Comparison of ENCODE assay signal across 13 cellular contexts in genomic region chr19:703329-703650, GRCh38. TPM values are rescaled to one million over a fixed set of nuclear protein-coding genes. Genes with fewer than 3 reads are reported as not detected.
DNase-seq lines count a peak whose midpoint lies in the region; ATAC-seq and TF ChIP-seq lines count a peak whose summit lies in the region.
"Had no signal": no experiment of that assay in that cellular context is flagged by ENCODE, and none has a peak within 500 bp of the region (broad histone marks: within the 10 kb centered on the region; RNA-seq: fewer than 3 reads in every experiment).

No MANE protein-coding gene starts in this region.

- no peak overlapping the region for H3K27ac ChIP-seq in iPS-18a (ENCODE audit: low read length)
- H3K27ac ChIP-seq in spleen, result peak overlapping the region; percentile 36 to 84 (median 73)
- H3K27ac ChIP-seq: SJCRH30 had no signal

- 10 to 26% (median 19%) methylated on average over 4 of the region's 4 CpGs for WGBS in spleen, 5 donors

- no peak for DNase-seq in activated CD8-positive, alpha-beta T cell treated with anti-CD3 and anti-CD28 coated beads, Interleukin-2, amount 10 ng/mL, durations not matched to agents 7 days and 5 days
- no peak for DNase-seq in activated CD8-positive, alpha-beta T cell treated with anti-CD3 and anti-CD28 coated beads for 36 hours
- DNase-seq in spleen (peak; percentile 76), NCI-H446 (lab: John Stamatoyannopoulos, UW) (no peak)
- no peak for DNase-seq in activated CD4-positive, CD25-positive, alpha-beta regulatory T cell treated with anti-CD3 and anti-CD28 coated beads, Interleukin-2, amount 50 U/mL, for 72 hours
- DNase-seq: DMS153, NCI-H524 treated with DMSO at 0.1 percent for 48 hours had no signal

- CTCF ChIA-PET in activated CD8-positive, alpha-beta T cell treated with anti-CD3 and anti-CD28 coated beads, Interleukin-2, amount 10 ng/mL, durations not matched to agents 7 days and 5 days (lab: Charles Lee), result interaction anchor here (1.9 kb wide), 1 partner anchor 23 kb away, joined by 6 read pairs; no protein-coding TSS in a partner anchor
- CTCF ChIA-PET in activated CD8-positive, alpha-beta T cell treated with anti-CD3 and anti-CD28 coated beads for 36 hours (lab: Charles Lee), result interaction anchor here (0.7 kb wide), 1 partner anchor 31 kb away, joined by 3 read pairs; no protein-coding TSS in a partner anchor

- POLR2A ChIA-PET in activated CD8-positive, alpha-beta T cell treated with anti-CD3 and anti-CD28 coated beads, Interleukin-2, amount 10 ng/mL, durations not matched to agents 7 days and 5 days (lab: Charles Lee), result interaction anchor here (0.7 kb wide), 1 partner anchor 39 kb away, joined by 3 read pairs; no protein-coding TSS in a partner anchor
- POLR2A ChIA-PET in activated CD8-positive, alpha-beta T cell treated with anti-CD3 and anti-CD28 coated beads for 36 hours (lab: Charles Lee), result no interaction called here

- ATAC-seq in activated CD8-positive, alpha-beta T cell treated with anti-CD3 and anti-CD28 coated beads, Interleukin-2, amount 10 ng/mL, durations not matched to agents 7 days and 5 days, result peak; percentile 14
- ATAC-seq in activated CD8-positive, alpha-beta T cell treated with anti-CD3 and anti-CD28 coated beads for 36 hours, result no peak
- peak; percentile 8; the same call in 1 of the 3 replicates for ATAC-seq in SK-N-SH treated with all-trans-retinoic acid at 6 μM for 48 hours
- ATAC-seq in GM21619 (IDR thresholded peaks at IDR 0.05; ENCODE audit: unreplicated experiment), result no peak

- no peak overlapping the region for H3K9ac ChIP-seq in iPS-18a (ENCODE audit: low read length)

- H3K36me3 ChIP-seq in iPS-18a (ENCODE audit: control insufficient read depth, low read depth, low read length) (no peaks in the 10 kb centered on the region), spleen (no peaks in the 10 kb centered on the region)
- H3K36me3 ChIP-seq: SJCRH30 had no signal

- H3K9me3 ChIP-seq in iPS-18a (ENCODE audit: control insufficient read depth, low read depth, low read length) (no peaks in the 10 kb centered on the region), spleen (peaks cover 0 to 8% (median 0%) of the 10 kb centered on the region in 8 donors)
- H3K9me3 ChIP-seq: SJCRH30 had no signal

- no peak for TF ChIP-seq CTCF in activated CD8-positive, alpha-beta T cell treated with anti-CD3 and anti-CD28 coated beads for 36 hours (IDR thresholded peaks at IDR 0.05)
- no peak for TF ChIP-seq CTCF in spleen (IDR thresholded peaks at IDR 0.05 in 8 of 11, conservative IDR thresholded peaks at IDR 0.05 in 3 of 11)

- no peak for TF ChIP-seq POLR2A in spleen (IDR thresholded peaks at IDR 0.05)

- H3K27ac Mint-ChIP-seq in activated CD8-positive, alpha-beta T cell treated with anti-CD3 and anti-CD28 coated beads, Interleukin-2, amount 10 ng/mL, durations not matched to agents 7 days and 5 days, result peak overlapping the region; percentile 61
- no peak overlapping the region for H3K27ac Mint-ChIP-seq in activated CD8-positive, alpha-beta T cell treated with anti-CD3 and anti-CD28 coated beads for 36 hours

- H3K4me1 Mint-ChIP-seq in activated CD8-positive, alpha-beta T cell treated with anti-CD3 and anti-CD28 coated beads, Interleukin-2, amount 10 ng/mL, durations not matched to agents 7 days and 5 days (ENCODE audit: low read depth), result peaks cover 11% of the 10 kb centered on the region
- H3K4me1 Mint-ChIP-seq in activated CD8-positive, alpha-beta T cell treated with anti-CD3 and anti-CD28 coated beads for 36 hours (ENCODE audit: low read depth), result peaks cover 4% of the 10 kb centered on the region

- H3K36me3 Mint-ChIP-seq in activated CD8-positive, alpha-beta T cell treated with anti-CD3 and anti-CD28 coated beads, Interleukin-2, amount 10 ng/mL, durations not matched to agents 7 days and 5 days (ENCODE audit: low read depth), result no peaks in the 10 kb centered on the region
- no peaks in the 10 kb centered on the region for H3K36me3 Mint-ChIP-seq in activated CD8-positive, alpha-beta T cell treated with anti-CD3 and anti-CD28 coated beads for 36 hours (ENCODE audit: low read depth)

- H3K27me3 Mint-ChIP-seq in activated CD8-positive, alpha-beta T cell treated with anti-CD3 and anti-CD28 coated beads, Interleukin-2, amount 10 ng/mL, durations not matched to agents 7 days and 5 days (ENCODE audit: low read depth), result peaks cover 18% of the 10 kb centered on the region
- H3K27me3 Mint-ChIP-seq in activated CD8-positive, alpha-beta T cell treated with anti-CD3 and anti-CD28 coated beads for 36 hours, result peaks cover 25% of the 10 kb centered on the region

- no peaks in the 10 kb centered on the region for H3K9me3 Mint-ChIP-seq in activated CD8-positive, alpha-beta T cell treated with anti-CD3 and anti-CD28 coated beads, Interleukin-2, amount 10 ng/mL, durations not matched to agents 7 days and 5 days (ENCODE audit: insufficient read depth)
- H3K9me3 Mint-ChIP-seq in activated CD8-positive, alpha-beta T cell treated with anti-CD3 and anti-CD28 coated beads for 36 hours, result no peaks in the 10 kb centered on the region

- H3K27me3 ChIP-seq in iPS-18a (ENCODE audit: control insufficient read depth, insufficient read depth, low read length), result no peaks in the 10 kb centered on the region
- H3K27me3 ChIP-seq in spleen (replicated peaks in 1 of 7), result peaks cover 0 to 80% (median 4%) of the 10 kb centered on the region in 7 donors
- H3K27me3 ChIP-seq: SJCRH30 had no signal

- H3K4me1 ChIP-seq in iPS-18a (ENCODE audit: control insufficient read depth, low read depth, low read length) (no peaks in the 10 kb centered on the region), spleen (peaks cover 3 to 52% (median 27%) of the 10 kb centered on the region in 6 donors)
- H3K4me1 ChIP-seq: SJCRH30 had no signal

- peak overlapping the region; percentile 25 for H3K4me3 ChIP-seq in iPS-18a (ENCODE audit: low read length)
- peak overlapping the region in 6 of 8 donors; percentile 6 to 59 (median 34) for H3K4me3 ChIP-seq in spleen
- H3K4me3 ChIP-seq: SJCRH30 had no signal

- intact Hi-C loops in activated CD8-positive, alpha-beta T cell treated with anti-CD3 and anti-CD28 coated beads for 36 hours (cut with micrococcal nuclease), result no loop called here
- intact Hi-C loops in spleen (cut with DNase I; ENCODE audit: low total_unique reads), result no loop called here

- H3K4me3 Mint-ChIP-seq in activated CD8-positive, alpha-beta T cell treated with anti-CD3 and anti-CD28 coated beads, Interleukin-2, amount 10 ng/mL, durations not matched to agents 7 days and 5 days, result peak overlapping the region; percentile 10
- H3K4me3 Mint-ChIP-seq in activated CD8-positive, alpha-beta T cell treated with anti-CD3 and anti-CD28 coated beads for 36 hours, result no peak overlapping the region

TF ChIP-seq in SK-N-SH treated with all-trans-retinoic acid at 6 μM for 48 hours, 23 proteins besides CTCF, POLR2A, EP300 and RAD21 (continues in another document):
- no peak for TF ChIP-seq TOX (CRISPR knock-in tag; IDR thresholded peaks at IDR 0.05; ENCODE audit: borderline replicate concordance)
- no peak for TF ChIP-seq PPARA (CRISPR knock-in tag; IDR thresholded peaks at IDR 0.05; ENCODE audit: borderline replicate concordance)
- no peak for TF ChIP-seq CSRNP3 (CRISPR knock-in tag; IDR thresholded peaks at IDR 0.05)
- TF ChIP-seq ZFP3 (CRISPR knock-in tag; IDR thresholded peaks at IDR 0.05), result no peak

RNA-seq across cellular contexts. Expression of gene PALM, which starts 5.4 kb away (rescaled TPM):
- not detected for total RNA-seq in activated CD8-positive, alpha-beta T cell treated with anti-CD3 and anti-CD28 coated beads, Interleukin-2, amount 10 ng/mL, durations not matched to agents 7 days and 5 days
- under 1 TPM; 0.22 to 0.36 TPM for total RNA-seq in activated CD8-positive, alpha-beta T cell treated with anti-CD3 and anti-CD28 coated beads for 36 hours
- total RNA-seq in spleen, result 10 to 100 TPM; 19.9 to 80.1 (median 30.0) TPM
- polyA plus RNA-seq in spleen, result 10 to 100 TPM in 1 of 3 donors, 1 to 10 TPM in 2; 6.0 to 24.1 (median 7.0) TPM

RNA-seq across cellular contexts. Expression of gene PRSS57, which starts 8.0 kb away (rescaled TPM):
- not detected for total RNA-seq in activated CD8-positive, alpha-beta T cell treated with anti-CD3 and anti-CD28 coated beads, Interleukin-2, amount 10 ng/mL, durations not matched to agents 7 days and 5 days
- not detected for total RNA-seq in activated CD8-positive, alpha-beta T cell treated with anti-CD3 and anti-CD28 coated beads for 36 hours
- total RNA-seq in spleen, result 1 to 10 TPM in 2 of 7 donors, under 1 TPM in 3, not detected in 2; 0.46 to 2.5 (median 0.60) TPM
- under 1 TPM; 0.24 to 0.70 (median 0.27) TPM for polyA plus RNA-seq in spleen
- total RNA-seq: A673, SJCRH30 had no signal
- polyA plus RNA-seq: neural cell had no signal

RNA-seq across cellular contexts. Expression of gene FSTL3, which starts 27.1 kb away (rescaled TPM):
- total RNA-seq in activated CD8-positive, alpha-beta T cell treated with anti-CD3 and anti-CD28 coated beads, Interleukin-2, amount 10 ng/mL, durations not matched to agents 7 days and 5 days, result 1 to 10 TPM; 2.2 to 3.0 TPM
- 10 to 100 TPM; 12.3 TPM for total RNA-seq in activated CD8-positive, alpha-beta T cell treated with anti-CD3 and anti-CD28 coated beads for 36 hours
- 10 to 100 TPM; 11.5 to 43.4 (median 16.6) TPM for total RNA-seq in spleen
- polyA plus RNA-seq in spleen, result 10 to 100 TPM in 2 of 3 donors, 1 to 10 TPM in 1; 5.6 to 31.2 (median 10.9) TPM

RNA-seq across cellular contexts. Expression of gene RNF126, which starts 40.3 kb away (rescaled TPM):
- 10 to 100 TPM; 71.3 to 78.4 TPM for total RNA-seq in activated CD8-positive, alpha-beta T cell treated with anti-CD3 and anti-CD28 coated beads, Interleukin-2, amount 10 ng/mL, durations not matched to agents 7 days and 5 days
- 100 to 1,000 TPM in 1 of 2 experiments, 10 to 100 TPM in 1; 99.1 to 101 TPM for total RNA-seq in activated CD8-positive, alpha-beta T cell treated with anti-CD3 and anti-CD28 coated beads for 36 hours
- 10 to 100 TPM; 49.2 to 95.1 (median 57.7) TPM for total RNA-seq in spleen
- 10 to 100 TPM; 38.1 to 55.3 (median 45.0) TPM for polyA plus RNA-seq in spleen

RNA-seq across cellular contexts. Expression of gene MISP, which starts 47.6 kb away (rescaled TPM):
- not detected for total RNA-seq in activated CD8-positive, alpha-beta T cell treated with anti-CD3 and anti-CD28 coated beads, Interleukin-2, amount 10 ng/mL, durations not matched to agents 7 days and 5 days
- not detected for total RNA-seq in activated CD8-positive, alpha-beta T cell treated with anti-CD3 and anti-CD28 coated beads for 36 hours
- total RNA-seq in spleen, result not detected
- polyA plus RNA-seq in spleen, result under 1 TPM in 1 of 3 donors, not detected in 2; 0.13 TPM

Comparison
In these comparisons a context has a peak if more than half of its experiments do, and no peak if none do; other contexts are left out.
1. ATAC-seq: peak in activated CD8-positive, alpha-beta T cell treated with anti-CD3 and anti-CD28 coated beads, Interleukin-2, amount 10 ng/mL, durations not matched to agents 7 days and 5 days (single experiment) and SK-N-SH treated with all-trans-retinoic acid at 6 μM for 48 hours (single experiment); none in activated CD8-positive, alpha-beta T cell treated with anti-CD3 and anti-CD28 coated beads for 36 hours (single experiment) and GM21619 (single experiment).
2. RNA of gene PALM, which starts 5.4 kb away (total RNA-seq): 19.9 to 80.1 TPM in spleen; 0.22 to 0.36 TPM in activated CD8-positive, alpha-beta T cell treated with anti-CD3 and anti-CD28 coated beads for 36 hours and not detected in activated CD8-positive, alpha-beta T cell treated with anti-CD3 and anti-CD28 coated beads, Interleukin-2, amount 10 ng/mL, durations not matched to agents 7 days and 5 days; every median in the first group is over 10 times any median in the second.